Comparison of ENCODE assay signal across 8 cellular contexts in the genomic region with DNA sequence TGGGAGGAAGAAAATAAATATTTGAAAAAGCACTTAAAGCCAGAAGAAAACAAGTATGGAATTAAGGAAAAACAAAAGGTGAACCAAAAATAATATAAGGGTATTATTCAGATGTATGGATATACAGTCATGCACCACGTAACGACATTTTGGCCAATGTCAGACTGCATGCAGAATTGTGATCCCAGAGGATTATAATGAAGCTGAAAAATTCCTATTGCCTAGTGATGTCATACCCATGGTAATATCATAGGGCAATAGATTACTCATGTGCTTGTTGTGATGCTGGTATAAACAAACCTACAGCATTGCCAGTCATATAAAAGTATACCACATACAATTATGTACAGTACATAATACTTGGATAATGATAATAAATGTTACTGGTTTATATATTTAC. TPM values are rescaled to one million over a fixed set of nuclear protein-coding genes. Genes with fewer than 3 reads are reported as not detected.
"Had no signal": no experiment of that assay in that cellular context is flagged by ENCODE, and none has a peak within 500 bp of the region (broad histone marks: within the 10 kb centered on the region; RNA-seq: fewer than 3 reads in every experiment).

No MANE protein-coding gene starts in this region.

- H3K27ac ChIP-seq: HL-60, KMS-11 had no signal

- H3K4me3 ChIP-seq: GM23338 had no signal

- DNase-seq: H9, HFFc6, KBM-7 had no signal

- H3K9ac ChIP-seq: KMS-11 had no signal

- H3K4me2 ChIP-seq: GM23338, KMS-11 had no signal

RNA-seq across cellular contexts. Expression of a gene that starts 20.9 kb away (rescaled TPM):
- total RNA-seq: H1, HFFc6, HT1080 had no signal
